1 cellular context compared by ENCODE assay signal in the genomic region with DNA sequence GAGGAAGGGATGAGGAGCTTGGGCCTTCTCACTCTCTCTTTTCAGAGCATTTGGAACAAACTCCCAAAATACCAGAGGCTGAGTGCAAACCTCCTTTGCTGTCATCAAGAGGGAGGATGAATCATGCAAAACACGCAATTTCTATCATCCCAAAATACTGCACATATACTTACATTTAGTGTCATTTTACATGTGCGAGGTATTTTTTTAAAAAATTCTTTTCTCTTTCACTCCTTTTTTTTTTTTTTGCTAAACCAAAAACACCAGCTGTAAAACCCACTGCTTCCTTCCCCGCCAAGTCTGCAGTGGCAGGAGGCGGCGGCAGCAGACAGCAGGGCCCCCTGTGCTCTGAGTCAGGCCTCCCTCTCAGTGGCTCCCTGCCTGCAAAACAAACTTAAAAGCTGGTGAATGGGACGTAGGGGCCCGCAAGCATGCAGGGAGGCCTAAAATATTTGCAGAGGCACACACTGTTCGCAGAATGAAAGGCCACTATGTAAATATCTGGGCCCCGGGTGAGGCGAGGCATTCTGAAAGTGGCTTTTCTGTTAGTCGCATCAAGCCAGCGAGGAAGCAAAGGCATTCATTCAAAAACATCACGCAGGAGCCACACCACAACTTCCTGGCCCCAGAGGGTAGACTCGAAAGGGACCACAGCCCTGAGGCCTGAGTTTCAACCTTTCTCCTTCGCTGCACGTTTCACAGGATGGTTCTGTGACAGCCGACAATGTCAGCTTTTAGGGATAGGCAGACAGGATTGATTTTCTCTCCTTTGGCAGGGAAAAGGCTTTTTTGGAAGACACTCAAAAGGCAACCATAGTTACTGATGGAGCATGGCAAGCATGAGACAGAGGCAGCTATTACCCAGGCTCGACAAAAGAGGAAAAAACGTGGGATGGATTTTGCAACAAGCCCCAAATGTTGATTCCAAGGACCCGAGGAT.
TF ChIP-seq lines count a peak whose summit lies in the region.

No MANE protein-coding gene starts in this region.

TF ChIP-seq in SK-N-SH treated with all-trans-retinoic acid at 6 μM for 48 hours, 23 proteins besides CTCF, POLR2A, EP300 and RAD21 (continued from another document):
- TF ChIP-seq, protein P1, sequence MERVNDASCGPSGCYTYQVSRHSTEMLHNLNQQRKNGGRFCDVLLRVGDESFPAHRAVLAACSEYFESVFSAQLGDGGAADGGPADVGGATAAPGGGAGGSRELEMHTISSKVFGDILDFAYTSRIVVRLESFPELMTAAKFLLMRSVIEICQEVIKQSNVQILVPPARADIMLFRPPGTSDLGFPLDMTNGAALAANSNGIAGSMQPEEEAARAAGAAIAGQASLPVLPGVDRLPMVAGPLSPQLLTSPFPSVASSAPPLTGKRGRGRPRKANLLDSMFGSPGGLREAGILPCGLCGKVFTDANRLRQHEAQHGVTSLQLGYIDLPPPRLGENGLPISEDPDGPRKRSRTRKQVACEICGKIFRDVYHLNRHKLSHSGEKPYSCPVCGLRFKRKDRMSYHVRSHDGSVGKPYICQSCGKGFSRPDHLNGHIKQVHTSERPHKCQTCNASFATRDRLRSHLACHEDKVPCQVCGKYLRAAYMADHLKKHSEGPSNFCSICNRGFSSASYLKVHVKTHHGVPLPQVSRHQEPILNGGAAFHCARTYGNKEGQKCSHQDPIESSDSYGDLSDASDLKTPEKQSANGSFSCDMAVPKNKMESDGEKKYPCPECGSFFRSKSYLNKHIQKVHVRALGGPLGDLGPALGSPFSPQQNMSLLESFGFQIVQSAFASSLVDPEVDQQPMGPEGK (CRISPR knock-in tag; IDR thresholded peaks at IDR 0.05; ENCODE audit: borderline replicate concordance) = no peak
- no peak for TF ChIP-seq RARB (CRISPR knock-in tag; IDR thresholded peaks at IDR 0.05)
TF ChIP-seq in SK-N-SH treated with all-trans-retinoic acid at 6 μM for 48 hours: peak in this region for 0.
